1 cellular context compared by ENCODE assay signal in genomic region chr7:148398844-148399365, GRCh38.
TF ChIP-seq lines count a peak whose summit lies in the region.

No MANE protein-coding gene starts in this region.

TF ChIP-seq in GM23338, 12 proteins besides CTCF, POLR2A, EP300 and RAD21 (continued from another document):
- no peak for TF ChIP-seq REST (IDR thresholded peaks at IDR 0.05; ENCODE audit: unreplicated experiment)
- TF ChIP-seq EZH2phosphoT487 (IDR thresholded peaks at IDR 0.05; ENCODE audit: unreplicated experiment) = no peak
- TF ChIP-seq POLR2AphosphoS5 (IDR thresholded peaks at IDR 0.05; ENCODE audit: low read depth) = no peak
